In the genomic region with DNA sequence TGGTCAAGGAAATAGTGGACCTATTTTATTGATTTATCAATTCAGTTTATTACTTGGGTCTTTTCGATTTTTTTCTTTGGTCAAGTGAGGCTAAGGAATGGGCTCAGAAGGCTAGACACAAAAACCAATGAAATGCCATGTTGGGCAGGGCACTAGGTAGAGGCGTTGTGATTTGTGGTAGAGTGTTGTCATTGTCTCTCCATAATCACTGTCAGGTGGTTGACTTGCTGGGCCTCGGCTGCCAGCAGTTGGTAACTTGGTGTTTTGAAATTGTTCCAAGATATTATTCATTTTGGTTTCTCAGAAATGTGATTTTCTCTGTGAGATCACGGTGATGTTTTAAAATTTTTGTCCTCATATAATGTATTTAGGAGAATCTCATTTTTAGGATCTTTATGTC, we compare ENCODE assay signal across 1 cellular context.
TF ChIP-seq lines count a peak whose summit lies in the region.

No MANE protein-coding gene starts in this region.

TF ChIP-seq in liver, 16 proteins besides CTCF, POLR2A, EP300 and RAD21 (continued from another document):
- TF ChIP-seq, protein P1, sequence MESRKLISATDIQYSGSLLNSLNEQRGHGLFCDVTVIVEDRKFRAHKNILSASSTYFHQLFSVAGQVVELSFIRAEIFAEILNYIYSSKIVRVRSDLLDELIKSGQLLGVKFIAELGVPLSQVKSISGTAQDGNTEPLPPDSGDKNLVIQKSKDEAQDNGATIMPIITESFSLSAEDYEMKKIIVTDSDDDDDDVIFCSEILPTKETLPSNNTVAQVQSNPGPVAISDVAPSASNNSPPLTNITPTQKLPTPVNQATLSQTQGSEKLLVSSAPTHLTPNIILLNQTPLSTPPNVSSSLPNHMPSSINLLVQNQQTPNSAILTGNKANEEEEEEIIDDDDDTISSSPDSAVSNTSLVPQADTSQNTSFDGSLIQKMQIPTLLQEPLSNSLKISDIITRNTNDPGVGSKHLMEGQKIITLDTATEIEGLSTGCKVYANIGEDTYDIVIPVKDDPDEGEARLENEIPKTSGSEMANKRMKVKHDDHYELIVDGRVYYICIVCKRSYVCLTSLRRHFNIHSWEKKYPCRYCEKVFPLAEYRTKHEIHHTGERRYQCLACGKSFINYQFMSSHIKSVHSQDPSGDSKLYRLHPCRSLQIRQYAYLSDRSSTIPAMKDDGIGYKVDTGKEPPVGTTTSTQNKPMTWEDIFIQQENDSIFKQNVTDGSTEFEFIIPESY (IDR thresholded peaks at IDR 0.05): no peak
- no peak for TF ChIP-seq FOXA2 (IDR thresholded peaks at IDR 0.05)
- TF ChIP-seq FOXA1 (IDR thresholded peaks at IDR 0.05): no peak
- TF ChIP-seq HNF4A (conservative IDR thresholded peaks at IDR 0.05): no peak
- TF ChIP-seq, protein P2, sequence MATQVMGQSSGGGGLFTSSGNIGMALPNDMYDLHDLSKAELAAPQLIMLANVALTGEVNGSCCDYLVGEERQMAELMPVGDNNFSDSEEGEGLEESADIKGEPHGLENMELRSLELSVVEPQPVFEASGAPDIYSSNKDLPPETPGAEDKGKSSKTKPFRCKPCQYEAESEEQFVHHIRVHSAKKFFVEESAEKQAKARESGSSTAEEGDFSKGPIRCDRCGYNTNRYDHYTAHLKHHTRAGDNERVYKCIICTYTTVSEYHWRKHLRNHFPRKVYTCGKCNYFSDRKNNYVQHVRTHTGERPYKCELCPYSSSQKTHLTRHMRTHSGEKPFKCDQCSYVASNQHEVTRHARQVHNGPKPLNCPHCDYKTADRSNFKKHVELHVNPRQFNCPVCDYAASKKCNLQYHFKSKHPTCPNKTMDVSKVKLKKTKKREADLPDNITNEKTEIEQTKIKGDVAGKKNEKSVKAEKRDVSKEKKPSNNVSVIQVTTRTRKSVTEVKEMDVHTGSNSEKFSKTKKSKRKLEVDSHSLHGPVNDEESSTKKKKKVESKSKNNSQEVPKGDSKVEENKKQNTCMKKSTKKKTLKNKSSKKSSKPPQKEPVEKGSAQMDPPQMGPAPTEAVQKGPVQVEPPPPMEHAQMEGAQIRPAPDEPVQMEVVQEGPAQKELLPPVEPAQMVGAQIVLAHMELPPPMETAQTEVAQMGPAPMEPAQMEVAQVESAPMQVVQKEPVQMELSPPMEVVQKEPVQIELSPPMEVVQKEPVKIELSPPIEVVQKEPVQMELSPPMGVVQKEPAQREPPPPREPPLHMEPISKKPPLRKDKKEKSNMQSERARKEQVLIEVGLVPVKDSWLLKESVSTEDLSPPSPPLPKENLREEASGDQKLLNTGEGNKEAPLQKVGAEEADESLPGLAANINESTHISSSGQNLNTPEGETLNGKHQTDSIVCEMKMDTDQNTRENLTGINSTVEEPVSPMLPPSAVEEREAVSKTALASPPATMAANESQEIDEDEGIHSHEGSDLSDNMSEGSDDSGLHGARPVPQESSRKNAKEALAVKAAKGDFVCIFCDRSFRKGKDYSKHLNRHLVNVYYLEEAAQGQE (IDR thresholded peaks at IDR 0.05): no peak
- TF ChIP-seq, protein P3, sequence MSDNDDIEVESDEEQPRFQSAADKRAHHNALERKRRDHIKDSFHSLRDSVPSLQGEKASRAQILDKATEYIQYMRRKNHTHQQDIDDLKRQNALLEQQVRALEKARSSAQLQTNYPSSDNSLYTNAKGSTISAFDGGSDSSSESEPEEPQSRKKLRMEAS (IDR thresholded peaks at IDR 0.05): no peak
